Comparison of ENCODE assay signal across 8 cellular contexts in genomic region chr18:35291166-35291565, GRCh38.
DNase-seq lines count a peak whose midpoint lies in the region; ATAC-seq and TF ChIP-seq lines count a peak whose summit lies in the region.

No MANE protein-coding gene starts in this region.

- peaks cover 0 to 3% (median 0%) of the 10 kb centered on the region in 11 experiments; a peak in 1 of 22 replicates for H4K20me1 ChIP-seq in BLaER1 treated with 17β-estradiol and CSF1 and Interleukin-3, amounts not matched to agents 10 nM and 100 nM

- peak overlapping the region; percentile 76 to 85 (median 80) for H3K4me3 ChIP-seq in BLaER1 treated with 17β-estradiol and CSF1 and Interleukin-3, amounts not matched to agents 10 nM and 100 nM
- H3K4me3 ChIP-seq in LNCaP clone FGC (ENCODE audit: low read depth, low read length): peak overlapping the region; percentile 74

- peak overlapping the region; percentile 86 to 94 (median 91) for H3K9ac ChIP-seq in BLaER1 treated with 17β-estradiol and CSF1 and Interleukin-3, amounts not matched to agents 10 nM and 100 nM

- peaks cover 23 to 29% (median 25%) of the 10 kb centered on the region in 10 experiments for H3K4me1 ChIP-seq in BLaER1 treated with 17β-estradiol and CSF1 and Interleukin-3, amounts not matched to agents 10 nM and 100 nM

- peaks cover 29% of the 10 kb centered on the region for H3K4me1 Mint-ChIP-seq in dendritic cell treated with granulocyte-macrophage colony-stimulating factor and Interleukin-4, amounts not matched to agents 40 ng/mL and 50 ng/mL, for 4 days (ENCODE audit: low read depth)
- H3K4me1 Mint-ChIP-seq in nephron: peaks cover 23% of the 10 kb centered on the region

- H3K36me3 ChIP-seq in BLaER1 treated with 17β-estradiol and CSF1 and Interleukin-3, amounts not matched to agents 10 nM and 100 nM: peaks cover 40 to 51% (median 45%) of the 10 kb centered on the region in 11 experiments

- intact Hi-C loops in dendritic cell treated with granulocyte-macrophage colony-stimulating factor and Interleukin-4, amounts not matched to agents 40 ng/mL and 50 ng/mL, for 4 days (cut with micrococcal nuclease): no loop called here

- no peak for DNase-seq in LNCaP clone FGC (ENCODE audit: low read depth)
- no peak for DNase-seq in GM19240 (ENCODE audit: insufficient read length, low spot score)
- DNase-seq in NCI-H146 treated with DMSO at 0.1 percent for 48 hours (lab: John Stamatoyannopoulos, UW; ENCODE audit: unreplicated experiment): no peak

- H3K36me3 Mint-ChIP-seq in dendritic cell treated with granulocyte-macrophage colony-stimulating factor and Interleukin-4, amounts not matched to agents 40 ng/mL and 50 ng/mL, for 4 days (ENCODE audit: low read depth): peaks cover 60% of the 10 kb centered on the region
- H3K36me3 Mint-ChIP-seq in nephron (ENCODE audit: low read depth): peaks cover 67% of the 10 kb centered on the region

- ATAC-seq in GM19467 (IDR thresholded peaks at IDR 0.05; ENCODE audit: unreplicated experiment): no peak
- ATAC-seq in HG02852 (IDR thresholded peaks at IDR 0.05; ENCODE audit: unreplicated experiment): no peak

- peaks cover 34 to 51% (median 42%) of the 10 kb centered on the region in 11 experiments; a peak in 21 of 22 replicates for H3K9me3 ChIP-seq in BLaER1 treated with 17β-estradiol and CSF1 and Interleukin-3, amounts not matched to agents 10 nM and 100 nM (replicated peaks in 1 of 11)

- peak overlapping the region; percentile 83 to 97 (median 90) for H3K4me2 ChIP-seq in BLaER1 treated with 17β-estradiol and CSF1 and Interleukin-3, amounts not matched to agents 10 nM and 100 nM

- H3K9me3 Mint-ChIP-seq in dendritic cell treated with granulocyte-macrophage colony-stimulating factor and Interleukin-4, amounts not matched to agents 40 ng/mL and 50 ng/mL, for 4 days: peaks cover 5% of the 10 kb centered on the region
- peaks cover 22% of the 10 kb centered on the region for H3K9me3 Mint-ChIP-seq in nephron

- no peak for TF ChIP-seq CTCF in LNCaP clone FGC (IDR thresholded peaks at IDR 0.05; ENCODE audit: control insufficient read depth, extremely low read depth, insufficient read depth)
- TF ChIP-seq CTCF in nephron (IDR thresholded peaks at IDR 0.05; ENCODE audit: unreplicated experiment in 3 of 3): no peak

- no peaks in the 10 kb centered on the region for H3K27me3 Mint-ChIP-seq in dendritic cell treated with granulocyte-macrophage colony-stimulating factor and Interleukin-4, amounts not matched to agents 40 ng/mL and 50 ng/mL, for 4 days
- H3K27me3 Mint-ChIP-seq in nephron (ENCODE audit: low read depth): no peaks in the 10 kb centered on the region

- peak overlapping the region; percentile 90 for H3K27ac Mint-ChIP-seq in dendritic cell treated with granulocyte-macrophage colony-stimulating factor and Interleukin-4, amounts not matched to agents 40 ng/mL and 50 ng/mL, for 4 days
- H3K27ac Mint-ChIP-seq in nephron: peak overlapping the region; percentile 97 to 98 (median 98)

- no peaks in the 10 kb centered on the region for H3K27me3 ChIP-seq in BLaER1 treated with 17β-estradiol and CSF1 and Interleukin-3, amounts not matched to agents 10 nM and 100 nM

- peak overlapping the region; percentile 96 for H3K4me3 Mint-ChIP-seq in dendritic cell treated with granulocyte-macrophage colony-stimulating factor and Interleukin-4, amounts not matched to agents 40 ng/mL and 50 ng/mL, for 4 days
- H3K4me3 Mint-ChIP-seq in nephron: peak overlapping the region; percentile 97 to 99 (median 98)

- H3K27ac ChIP-seq in BLaER1 treated with 17β-estradiol and CSF1 and Interleukin-3, amounts not matched to agents 10 nM and 100 nM: peak overlapping the region in 9 of 11 experiments; percentile 72 to 93 (median 87); a peak in 14 of 22 replicates
